Comparison of ENCODE assay signal across 1 cellular context in genomic region chrX:120726294-120726693, GRCh38.
TF ChIP-seq lines count a peak whose summit lies in the region.

No MANE protein-coding gene starts in this region.

TF ChIP-seq in GM12878, 131 proteins besides CTCF, POLR2A, EP300 and RAD21 (continued from another document and continues in another):
- TF ChIP-seq ZBTB4 (CRISPR knock-in tag; IDR thresholded peaks at IDR 0.05) (no peak), ASH2L (IDR thresholded peaks at IDR 0.05; ENCODE audit: borderline replicate concordance, low read depth) (no peak), TCF7 (IDR thresholded peaks at IDR 0.05; ENCODE audit: borderline replicate concordance) (no peak), ZNF24 (IDR thresholded peaks at IDR 0.05) (no peak), FOS (IDR thresholded peaks at IDR 0.05; ENCODE audit: borderline replicate concordance, extremely low read depth, insufficient read length) (no peak), CREM (IDR thresholded peaks at IDR 0.05; ENCODE audit: low read depth) (peak; percentile 49; the same call in 1 of the 2 replicates), IRF3 (IDR thresholded peaks at IDR 0.05) (no peak), MYB (IDR thresholded peaks at IDR 0.05; ENCODE audit: borderline replicate concordance, low read depth, low read length) (no peak), RELA (IDR thresholded peaks at IDR 0.05; ENCODE audit: borderline replicate concordance, partially characterized antibody) (no peak), POU2F2 (IDR thresholded peaks at IDR 0.05; ENCODE audit: borderline replicate concordance, low read depth, low read length) (no peak), RBBP5 (conservative IDR thresholded peaks at IDR 0.05) (no peak), CREB1 (IDR thresholded peaks at IDR 0.05; ENCODE audit: low read depth) (no peak), MTA3 (IDR thresholded peaks at IDR 0.05; ENCODE audit: borderline replicate concordance, low read length) (no peak), E2F4 (IDR thresholded peaks at IDR 0.05; ENCODE audit: low read depth, low read length) (no peak), NR2C1 (IDR thresholded peaks at IDR 0.05) (no peak), HDAC2 (IDR thresholded peaks at IDR 0.05) (no peak), NBN (IDR thresholded peaks at IDR 0.05) (no peak), TCF12 (IDR thresholded peaks at IDR 0.05; ENCODE audit: low read depth, low read length) (no peak), LARP7 (IDR thresholded peaks at IDR 0.05) (no peak), EZH2 (IDR thresholded peaks at IDR 0.05; ENCODE audit: borderline replicate concordance, control insufficient read depth, low read depth, low read length) (no peak), BACH1 (IDR thresholded peaks at IDR 0.05; ENCODE audit: borderline replicate concordance) (no peak), GABPA (IDR thresholded peaks at IDR 0.05; ENCODE audit: low read depth) (no peak), SMARCA5 (IDR thresholded peaks at IDR 0.05) (no peak), ZNF207 (IDR thresholded peaks at IDR 0.05; ENCODE audit: borderline replicate concordance) (no peak), SPI1 (IDR thresholded peaks at IDR 0.05; ENCODE audit: borderline replicate concordance, insufficient read depth, low read depth, low read length) (peak; percentile 89), HCFC1 (IDR thresholded peaks at IDR 0.05; ENCODE audit: low read length) (no peak), SP1 (IDR thresholded peaks at IDR 0.05; ENCODE audit: low read depth, low read length) (no peak), NFXL1 (IDR thresholded peaks at IDR 0.05; ENCODE audit: borderline replicate concordance) (no peak), ZNF274 (IDR thresholded peaks at IDR 0.05; ENCODE audit: insufficient read depth, insufficient read length) (no peak), HDAC6 (IDR thresholded peaks at IDR 0.05; ENCODE audit: unreplicated experiment) (no peak), CBFB (IDR thresholded peaks at IDR 0.05; ENCODE audit: low read depth) (no peak), CEBPZ (IDR thresholded peaks at IDR 0.05; ENCODE audit: low read depth, low read length) (no peak), ZNF384 (IDR thresholded peaks at IDR 0.05; ENCODE audit: borderline replicate concordance, low read depth, low read length) (no peak), E4F1 (IDR thresholded peaks at IDR 0.05; ENCODE audit: borderline replicate concordance, partially characterized antibody) (no peak), ATF3 (IDR thresholded peaks at IDR 0.05; ENCODE audit: borderline replicate concordance, extremely low read depth, low read depth, low read length) (no peak), TAF1 (IDR thresholded peaks at IDR 0.05; ENCODE audit: borderline replicate concordance, low read depth, low read length) (no peak), HSF1 (IDR thresholded peaks at IDR 0.05; ENCODE audit: low read depth, low read length) (no peak), SIN3A (IDR thresholded peaks at IDR 0.05; ENCODE audit: low read depth, low read length) (no peak), ZZZ3 (IDR thresholded peaks at IDR 0.05; ENCODE audit: control insufficient read depth, insufficient read length, low read depth) (no peak), IRF5 (IDR thresholded peaks at IDR 0.05; ENCODE audit: borderline replicate concordance) (no peak), ZNF687 (IDR thresholded peaks at IDR 0.05) (no peak), ZSCAN29 (IDR thresholded peaks at IDR 0.05) (no peak), BRCA1 (IDR thresholded peaks at IDR 0.05; ENCODE audit: low read depth, low read length) (no peak), EGR1 (IDR thresholded peaks at IDR 0.05; ENCODE audit: borderline replicate concordance in 1 of 2, low read depth in 2 of 2, low read length in 2 of 2) (no peak), STAT3 (IDR thresholded peaks at IDR 0.05; ENCODE audit: low read depth, low read length) (no peak), FOXM1 (IDR thresholded peaks at IDR 0.05; ENCODE audit: low read depth, low read length) (0 out of 2 replicates have a peak, but pooled peaks have one; percentile 40)
